In the genomic region with DNA sequence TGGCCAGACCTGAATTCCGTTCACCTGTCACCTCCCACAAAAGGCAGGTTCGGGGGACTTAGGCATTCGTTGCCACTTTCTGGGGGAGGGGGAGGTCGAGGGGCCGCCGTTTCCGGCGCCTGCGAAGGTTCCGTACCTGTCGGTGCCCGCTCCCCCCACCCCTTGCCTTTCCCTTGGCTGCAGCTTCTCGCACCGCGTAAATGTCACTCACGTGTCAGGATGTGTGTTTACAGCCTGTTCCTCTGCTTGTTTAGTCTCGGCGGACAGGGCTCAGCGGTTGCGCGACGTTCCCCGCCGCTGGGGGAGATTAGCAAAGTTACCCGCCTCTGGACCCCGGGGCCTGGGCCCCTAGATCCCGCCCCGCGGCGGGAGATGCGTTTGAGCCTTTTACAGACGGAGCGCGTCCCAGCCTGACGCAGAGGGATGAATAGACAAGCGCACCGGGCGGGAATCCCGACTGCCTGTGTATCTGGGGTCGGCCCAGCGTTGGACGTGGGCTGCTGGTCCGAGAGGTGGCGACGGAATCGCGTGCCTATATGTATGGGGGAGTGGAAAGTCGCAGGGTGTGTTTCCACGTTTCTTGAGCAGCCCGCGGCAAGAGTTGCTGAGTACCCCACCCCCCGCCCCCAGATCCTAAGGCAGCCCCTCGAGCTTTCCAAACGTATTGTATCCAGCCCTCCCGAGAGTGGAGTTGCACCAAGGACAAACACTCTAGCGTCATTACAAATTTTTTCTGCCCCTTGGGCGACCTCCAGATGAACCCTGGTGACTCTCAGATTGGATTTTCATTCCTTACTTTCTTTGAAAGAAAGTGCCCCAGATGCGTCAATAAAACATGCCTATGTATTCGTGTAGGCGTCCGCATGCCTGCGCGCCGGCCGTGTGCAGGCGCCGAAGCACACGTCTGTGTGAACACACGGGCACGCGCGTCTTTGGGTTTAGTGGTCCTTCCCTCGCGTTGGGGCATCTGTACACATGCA, we compare ENCODE assay signal across 1 cellular context.
TF ChIP-seq lines count a peak whose summit lies in the region.

No MANE protein-coding gene starts in this region.

TF ChIP-seq in HCT116, 20 proteins besides CTCF, POLR2A, EP300 and RAD21:
- TF ChIP-seq, protein P1, sequence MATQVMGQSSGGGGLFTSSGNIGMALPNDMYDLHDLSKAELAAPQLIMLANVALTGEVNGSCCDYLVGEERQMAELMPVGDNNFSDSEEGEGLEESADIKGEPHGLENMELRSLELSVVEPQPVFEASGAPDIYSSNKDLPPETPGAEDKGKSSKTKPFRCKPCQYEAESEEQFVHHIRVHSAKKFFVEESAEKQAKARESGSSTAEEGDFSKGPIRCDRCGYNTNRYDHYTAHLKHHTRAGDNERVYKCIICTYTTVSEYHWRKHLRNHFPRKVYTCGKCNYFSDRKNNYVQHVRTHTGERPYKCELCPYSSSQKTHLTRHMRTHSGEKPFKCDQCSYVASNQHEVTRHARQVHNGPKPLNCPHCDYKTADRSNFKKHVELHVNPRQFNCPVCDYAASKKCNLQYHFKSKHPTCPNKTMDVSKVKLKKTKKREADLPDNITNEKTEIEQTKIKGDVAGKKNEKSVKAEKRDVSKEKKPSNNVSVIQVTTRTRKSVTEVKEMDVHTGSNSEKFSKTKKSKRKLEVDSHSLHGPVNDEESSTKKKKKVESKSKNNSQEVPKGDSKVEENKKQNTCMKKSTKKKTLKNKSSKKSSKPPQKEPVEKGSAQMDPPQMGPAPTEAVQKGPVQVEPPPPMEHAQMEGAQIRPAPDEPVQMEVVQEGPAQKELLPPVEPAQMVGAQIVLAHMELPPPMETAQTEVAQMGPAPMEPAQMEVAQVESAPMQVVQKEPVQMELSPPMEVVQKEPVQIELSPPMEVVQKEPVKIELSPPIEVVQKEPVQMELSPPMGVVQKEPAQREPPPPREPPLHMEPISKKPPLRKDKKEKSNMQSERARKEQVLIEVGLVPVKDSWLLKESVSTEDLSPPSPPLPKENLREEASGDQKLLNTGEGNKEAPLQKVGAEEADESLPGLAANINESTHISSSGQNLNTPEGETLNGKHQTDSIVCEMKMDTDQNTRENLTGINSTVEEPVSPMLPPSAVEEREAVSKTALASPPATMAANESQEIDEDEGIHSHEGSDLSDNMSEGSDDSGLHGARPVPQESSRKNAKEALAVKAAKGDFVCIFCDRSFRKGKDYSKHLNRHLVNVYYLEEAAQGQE (IDR thresholded peaks at IDR 0.05; ENCODE audit: low read depth) = no peak
- TF ChIP-seq CBX3 (IDR thresholded peaks at IDR 0.05; ENCODE audit: low read depth) (no peak), ZFX (IDR thresholded peaks at IDR 0.05) (no peak), EZH2phosphoT487 (IDR thresholded peaks at IDR 0.05; ENCODE audit: borderline replicate concordance) (no peak), CEBPB (IDR thresholded peaks at IDR 0.05; ENCODE audit: low read depth) (no peak), SP1 (IDR thresholded peaks at IDR 0.05; ENCODE audit: low read depth) (no peak)
- TF ChIP-seq, protein P2, sequence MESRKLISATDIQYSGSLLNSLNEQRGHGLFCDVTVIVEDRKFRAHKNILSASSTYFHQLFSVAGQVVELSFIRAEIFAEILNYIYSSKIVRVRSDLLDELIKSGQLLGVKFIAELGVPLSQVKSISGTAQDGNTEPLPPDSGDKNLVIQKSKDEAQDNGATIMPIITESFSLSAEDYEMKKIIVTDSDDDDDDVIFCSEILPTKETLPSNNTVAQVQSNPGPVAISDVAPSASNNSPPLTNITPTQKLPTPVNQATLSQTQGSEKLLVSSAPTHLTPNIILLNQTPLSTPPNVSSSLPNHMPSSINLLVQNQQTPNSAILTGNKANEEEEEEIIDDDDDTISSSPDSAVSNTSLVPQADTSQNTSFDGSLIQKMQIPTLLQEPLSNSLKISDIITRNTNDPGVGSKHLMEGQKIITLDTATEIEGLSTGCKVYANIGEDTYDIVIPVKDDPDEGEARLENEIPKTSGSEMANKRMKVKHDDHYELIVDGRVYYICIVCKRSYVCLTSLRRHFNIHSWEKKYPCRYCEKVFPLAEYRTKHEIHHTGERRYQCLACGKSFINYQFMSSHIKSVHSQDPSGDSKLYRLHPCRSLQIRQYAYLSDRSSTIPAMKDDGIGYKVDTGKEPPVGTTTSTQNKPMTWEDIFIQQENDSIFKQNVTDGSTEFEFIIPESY (IDR thresholded peaks at IDR 0.05; ENCODE audit: extremely low read depth, insufficient replicate concordance, low read length) = no peak
